ENCODE assay signal across 1 cellular context in genomic region chr4:110614173-110614948, GRCh38.
TF ChIP-seq lines count a peak whose summit lies in the region.

No MANE protein-coding gene starts in this region.

TF ChIP-seq in WTC11, 78 proteins besides CTCF, POLR2A, EP300 and RAD21 (continued from another document):
- TF ChIP-seq SOX15 (CRISPR knock-in tag; IDR thresholded peaks at IDR 0.05) (no peak), ZNF425 (CRISPR knock-in tag; conservative IDR thresholded peaks at IDR 0.05) (no peak), ZNF232 (CRISPR knock-in tag; IDR thresholded peaks at IDR 0.05) (no peak), IRF2 (CRISPR knock-in tag; IDR thresholded peaks at IDR 0.05; ENCODE audit: borderline replicate concordance, low read depth) (no peak), ZNF423 (CRISPR knock-in tag; IDR thresholded peaks at IDR 0.05) (no peak), NR1H2 (CRISPR knock-in tag; IDR thresholded peaks at IDR 0.05) (no peak), FOXJ3 (CRISPR knock-in tag; IDR thresholded peaks at IDR 0.05; ENCODE audit: borderline replicate concordance) (no peak), SMAD4 (CRISPR knock-in tag; IDR thresholded peaks at IDR 0.05) (peak; percentile 38; the same call in 1 of the 2 replicates), MLX (CRISPR knock-in tag; IDR thresholded peaks at IDR 0.05) (no peak), TEAD1 (CRISPR knock-in tag; IDR thresholded peaks at IDR 0.05) (peak; percentile 57; the same call in 1 of the 2 replicates), ZNF532 (CRISPR knock-in tag; IDR thresholded peaks at IDR 0.05; ENCODE audit: borderline replicate concordance) (no peak), AR (CRISPR knock-in tag; IDR thresholded peaks at IDR 0.05) (no peak), SP1 (CRISPR knock-in tag; conservative IDR thresholded peaks at IDR 0.05) (0 out of 2 replicates have a peak, but pooled peaks have one; percentile 33), ZMAT4 (CRISPR knock-in tag; IDR thresholded peaks at IDR 0.05) (no peak), ZNF671 (CRISPR knock-in tag; IDR thresholded peaks at IDR 0.05) (no peak), ZNF396 (CRISPR knock-in tag; IDR thresholded peaks at IDR 0.05; ENCODE audit: borderline replicate concordance) (no peak), TP53 (CRISPR knock-in tag; IDR thresholded peaks at IDR 0.05) (no peak), ZNF138 (CRISPR knock-in tag; conservative IDR thresholded peaks at IDR 0.05) (no peak), NR2C2 (CRISPR knock-in tag; IDR thresholded peaks at IDR 0.05) (no peak), CDX4 (CRISPR knock-in tag; IDR thresholded peaks at IDR 0.05; ENCODE audit: borderline replicate concordance) (peak; percentile 57; the same call in 1 of the 2 replicates), FOXK1 (CRISPR knock-in tag; IDR thresholded peaks at IDR 0.05) (0 out of 2 replicates have a peak, but pooled peaks have one; percentile 24), EMX1 (CRISPR knock-in tag; IDR thresholded peaks at IDR 0.05) (no peak)
